In genomic region chr6:37368961-37369320, GRCh38 we compare ENCODE assay signal across 15 cellular contexts. TPM values are rescaled to one million over a fixed set of nuclear protein-coding genes. Genes with fewer than 3 reads are reported as not detected.
DNase-seq lines count a peak whose midpoint lies in the region; ATAC-seq and TF ChIP-seq lines count a peak whose summit lies in the region.
"Had no signal": no experiment of that assay in that cellular context is flagged by ENCODE, and none has a peak within 500 bp of the region (broad histone marks: within the 10 kb centered on the region; RNA-seq: fewer than 3 reads in every experiment).

No MANE protein-coding gene starts in this region.

- ATAC-seq in heart left ventricle: no peak
- ATAC-seq in left cardiac atrium: no peak
- no peak for ATAC-seq in esophagus mucosa
- ATAC-seq in HG03457 (IDR thresholded peaks at IDR 0.05; ENCODE audit: unreplicated experiment): no peak
- ATAC-seq in HG03520 (IDR thresholded peaks at IDR 0.05; ENCODE audit: unreplicated experiment): no peak

- H3K4me1 ChIP-seq in heart left ventricle: peaks cover 0 to 54% (median 28%) of the 10 kb centered on the region in 12 donors

- H3K27me3 ChIP-seq in heart left ventricle: no peaks in the 10 kb centered on the region
- H3K27me3 ChIP-seq: esophagus muscularis mucosa, ovary had no signal

- no peaks in the 10 kb centered on the region for H3K9me3 ChIP-seq in heart left ventricle
- H3K9me3 ChIP-seq: esophagus muscularis mucosa, ovary had no signal

- TF ChIP-seq CTCF in heart left ventricle (IDR thresholded peaks at IDR 0.05): no peak

- 78 to 90% (median 84%) methylated on average over 1 of the region's 1 CpG for WGBS in heart left ventricle, 4 donors

- no peak for TF ChIP-seq POLR2A in heart left ventricle (IDR thresholded peaks at IDR 0.05)

- H3K36me3 ChIP-seq in heart left ventricle: peaks cover 0 to 44% (median 25%) of the 10 kb centered on the region in 9 donors
- H3K36me3 ChIP-seq: ovary had no signal

- no peak for DNase-seq in heart left ventricle
- no peak for DNase-seq in left cardiac atrium
- DNase-seq in MV-4-11 (lab: John Stamatoyannopoulos, UW): peak; percentile 80
- no peak for DNase-seq in substantia nigra (lab: John Stamatoyannopoulos, UW)
- DNase-seq: activated naive CD4-positive, alpha-beta T cell; NCI-H1105 treated with DMSO at 0.1 percent for 48 hours; ovary; stimulated activated CD4-positive, alpha-beta T cell treated with anti-CD3 and anti-CD28 coated beads, Interleukin-1b, Interleukin-23, amount 100 ng/mL, for 48 hours; T-helper 1 cell had no signal

- intact Hi-C loops in heart left ventricle (cut with DNase I) (loop anchor here in 3 of 10 donors (5.0 kb wide), 3 partner anchors 63 to 323 kb away; partner anchors contain the start of gene CMTR1 (in 1 of the 3)), left cardiac atrium (cut with DNase I) (no loop called here)

- no peak overlapping the region for H3K4me3 ChIP-seq in heart left ventricle
- H3K4me3 ChIP-seq: esophagus muscularis mucosa, ovary had no signal

- H3K27ac ChIP-seq in heart left ventricle: peak overlapping the region in 9 of 12 donors; percentile 9 to 64 (median 36)
- peak overlapping the region; percentile 80 for H3K27ac ChIP-seq in angular gyrus (ENCODE audit: low read depth, low read length)
- peak overlapping the region; percentile 67 for H3K27ac ChIP-seq in substantia nigra (ENCODE audit: low read depth, low read length, poor library complexity, severe bottlenecking)
- H3K27ac ChIP-seq: esophagus muscularis mucosa, ovary, RWPE1 had no signal

RNA-seq across cellular contexts. Expression of gene RNF8, which starts 15.2 kb away (rescaled TPM):
- total RNA-seq in heart left ventricle: 10 to 100 TPM; 10.3 to 20.6 (median 15.9) TPM
- 10 to 100 TPM; 10.5 to 18.8 TPM for polyA plus RNA-seq in heart left ventricle
- 10 to 100 TPM; 18.1 to 19.1 TPM for total RNA-seq in left cardiac atrium
- 19.0 TPM for total RNA-seq in esophagus mucosa
